8 cellular contexts compared by ENCODE assay signal in genomic region chr20:49935746-49936152, GRCh38. TPM values are rescaled to one million over a fixed set of nuclear protein-coding genes. Genes with fewer than 3 reads are reported as not detected.
DNase-seq lines count a peak whose midpoint lies in the region; ATAC-seq and TF ChIP-seq lines count a peak whose summit lies in the region.

No MANE protein-coding gene starts in this region.

- DNase-seq in endodermal cell (no peak), ovary (no peak), NCI-H446 treated with DMSO at 0.1 percent for 48 hours (lab: John Stamatoyannopoulos, UW) (no peak), NCI-H2196 treated with DMSO at 0.1 percent for 48 hours (lab: John Stamatoyannopoulos, UW; ENCODE audit: unreplicated experiment) (no peak), foreskin melanocyte (no peak)
- DNase-seq in activated CD8-positive, alpha-beta memory T cell treated with anti-CD3 and anti-CD28 coated beads for 24 hours, result no peak

- intact Hi-C loops in ovary (cut with DNase I), result loop anchor here in 1 of 4 donors (10.0 kb wide), 1 partner anchor 321 kb away; no protein-coding TSS in a partner anchor

- H3K9me3 Mint-ChIP-seq in endodermal cell, result no peaks in the 10 kb centered on the region

- peak; percentile 21 for ATAC-seq in GM18511 (IDR thresholded peaks at IDR 0.05; ENCODE audit: unreplicated experiment)

- H3K9ac ChIP-seq in Loucy (ENCODE audit: low read depth, low read length, poor library complexity, severe bottlenecking) (peak overlapping the region; percentile 90), endodermal cell (ENCODE audit: extremely low read depth, low read length, poor library complexity, severe bottlenecking) (no peak overlapping the region)

- H3K36me3 Mint-ChIP-seq in endodermal cell (ENCODE audit: low read depth), result peaks cover 3% of the 10 kb centered on the region

- H3K27me3 Mint-ChIP-seq in endodermal cell (ENCODE audit: insufficient read depth), result no peaks in the 10 kb centered on the region

- H3K36me3 ChIP-seq in Loucy (ENCODE audit: insufficient read depth, low read length) (no peaks in the 10 kb centered on the region), endodermal cell (ENCODE audit: control insufficient read depth, insufficient read depth, low read length) (peaks cover 7% of the 10 kb centered on the region), ovary (no peaks in the 10 kb centered on the region)

- H3K9me2 ChIP-seq in Loucy (replicated peaks; ENCODE audit: low read depth, low read length), result no peaks in the 10 kb centered on the region

- H3K9me3 ChIP-seq in Loucy (ENCODE audit: insufficient read depth, low read depth, low read length), result no peaks in the 10 kb centered on the region
- no peaks in the 10 kb centered on the region for H3K9me3 ChIP-seq in endodermal cell (ENCODE audit: control insufficient read depth, low read length)
- H3K9me3 ChIP-seq in ovary, result no peaks in the 10 kb centered on the region

- H3K27ac ChIP-seq in endodermal cell (ENCODE audit: low read depth, low read length) (no peak overlapping the region), ovary (peak overlapping the region; percentile 2 to 80)

- peak overlapping the region; percentile 87 for H3K4me3 ChIP-seq in Loucy (ENCODE audit: low read length, poor library complexity, severe bottlenecking)
- H3K4me3 ChIP-seq in endodermal cell (ENCODE audit: low read length), result no peak overlapping the region
- peak overlapping the region; percentile 89 for H3K4me3 ChIP-seq in ovary

- TF ChIP-seq CTCF in Loucy (conservative IDR thresholded peaks at IDR 0.05; ENCODE audit: low read length) (no peak), endodermal cell (conservative IDR thresholded peaks at IDR 0.05) (no peak), ovary (IDR thresholded peaks at IDR 0.05) (no peak)

- H3K27me3 ChIP-seq in Loucy (ENCODE audit: insufficient read depth, low read length, poor library complexity, severe bottlenecking) (no peaks in the 10 kb centered on the region), endodermal cell (ENCODE audit: control insufficient read depth, insufficient read depth, low read length, poor library complexity, severe bottlenecking) (no peaks in the 10 kb centered on the region), ovary (no peaks in the 10 kb centered on the region)

- peak overlapping the region; percentile 88 for H3K4me3 Mint-ChIP-seq in endodermal cell

- 80 to 100% methylated on average over 4 to 21 of the region's 21 CpGs for WGBS in endodermal cell (ENCODE audit: insufficient coverage in 1 of 2, insufficient read length in 1 of 2), 2 experiments
- WGBS in ovary, 3 donors, result 6 to 14% (median 6%) methylated on average over 21 of the region's 21 CpGs

- H3K4me2 ChIP-seq in Loucy (ENCODE audit: low read depth, low read length, poor library complexity, severe bottlenecking), result peak overlapping the region; percentile 91

- no peak for TF ChIP-seq EP300 in ovary (IDR thresholded peaks at IDR 0.05)

- peaks cover 52% of the 10 kb centered on the region for H3K79me2 ChIP-seq in Loucy (ENCODE audit: insufficient read depth, low read length)

- no peaks in the 10 kb centered on the region for H3F3A ChIP-seq in Loucy (ENCODE audit: low read depth)

- H2AFZ ChIP-seq in Loucy (ENCODE audit: low read length), result peak overlapping the region; percentile 96

- no peak for TF ChIP-seq POLR2A in ovary (IDR thresholded peaks at IDR 0.05)

- H3K27ac Mint-ChIP-seq in endodermal cell, result no peak overlapping the region

- peaks cover 27% of the 10 kb centered on the region for H3K4me1 Mint-ChIP-seq in endodermal cell

- peaks cover 43% of the 10 kb centered on the region for H3K4me1 ChIP-seq in Loucy (ENCODE audit: insufficient read depth, low read length, poor library complexity, severe bottlenecking)
- H3K4me1 ChIP-seq in endodermal cell (ENCODE audit: control insufficient read depth, insufficient read depth, low read length), result peaks cover 16% of the 10 kb centered on the region
- peaks cover 19% of the 10 kb centered on the region for H3K4me1 ChIP-seq in ovary (ENCODE audit: insufficient read depth)

- H4K20me1 ChIP-seq in Loucy (ENCODE audit: insufficient read depth, low read length, poor library complexity, severe bottlenecking), result peaks cover 38% of the 10 kb centered on the region

RNA-seq across cellular contexts. Expression of gene RNF114, which starts 0.4 kb away (rescaled TPM):
- total RNA-seq in endodermal cell (10 to 100 TPM; 48.8 to 52.5 TPM), ovary (100 to 1,000 TPM in 2 of 7 donors, 10 to 100 TPM in 5; 54.0 to 186 (median 73.2) TPM)
- 91.4 TPM for polyA plus RNA-seq in endodermal cell (2013, experiment 1 of 2)
- 92.1 TPM for polyA plus RNA-seq in endodermal cell (2013, experiment 2 of 2)
- 10 to 100 TPM; 44.2 to 61.6 TPM for polyA plus RNA-seq in ovary

RNA-seq across cellular contexts. Expression of gene SPATA2, which starts 20.4 kb away (rescaled TPM):
- total RNA-seq in endodermal cell (10 to 100 TPM in 1 of 2 donors, 1 to 10 TPM in 1; 8.6 to 10.4 TPM), ovary (1 to 10 TPM; 2.3 to 9.8 (median 6.4) TPM)
- 10.2 TPM for polyA plus RNA-seq in endodermal cell (2013, experiment 1 of 2)
- 8.3 TPM for polyA plus RNA-seq in endodermal cell (2013, experiment 2 of 2)
- polyA plus RNA-seq in ovary, result 1 to 10 TPM; 4.7 to 6.0 TPM

RNA-seq across cellular contexts. Expression of gene SNAI1, which starts 47.0 kb away (rescaled TPM):
- 10 to 100 TPM; 10.6 to 13.1 TPM for total RNA-seq in endodermal cell
- polyA plus RNA-seq in endodermal cell (2013, experiment 1 of 2), result 8.0 TPM
- 8.3 TPM for polyA plus RNA-seq in endodermal cell (2013, experiment 2 of 2)
- 1 to 10 TPM; 1.1 to 9.0 (median 1.7) TPM for total RNA-seq in ovary
- polyA plus RNA-seq in ovary, result 1 to 10 TPM in 1 of 2 donors, under 1 TPM in 1; 0.95 to 5.5 TPM
